ENCODE assay signal across 16 cellular contexts in genomic region chr9:22143799-22144198, GRCh38.
"Had no signal": no experiment of that assay in that cellular context is flagged by ENCODE, and none has a peak within 500 bp of the region (broad histone marks: within the 10 kb centered on the region; RNA-seq: fewer than 3 reads in every experiment).

No MANE protein-coding gene starts in this region.

- H3K27ac ChIP-seq: coronary artery, esophagus muscularis mucosa, gastroesophageal sphincter, left lung, lower lobe of right lung, pancreas, prostate gland, sigmoid colon had no signal

- H3K4me3 ChIP-seq: coronary artery, esophagus muscularis mucosa, gastroesophageal sphincter, left lung, lower lobe of right lung, pancreas, prostate gland, sigmoid colon, skin epidermis had no signal

- H3K27me3 ChIP-seq: esophagus muscularis mucosa, gastroesophageal sphincter, left lung, pancreas, sigmoid colon had no signal

- H3K4me1 ChIP-seq: esophagus muscularis mucosa, gastroesophageal sphincter, lower lobe of right lung, pancreas, prostate gland, sigmoid colon had no signal

- H3K36me3 ChIP-seq: esophagus muscularis mucosa, gastroesophageal sphincter, left lung, lower lobe of right lung, pancreas, prostate gland, sigmoid colon had no signal

- ATAC-seq: gastroesophageal sphincter, left lung, lower lobe of right lung, pancreas had no signal

- H3K9me3 ChIP-seq: esophagus muscularis mucosa, gastroesophageal sphincter, left lung, lower lobe of right lung, pancreas, prostate gland, sigmoid colon had no signal

- DNase-seq: effector CD8-positive, alpha-beta T cell; glutamatergic neuron; islet precursor cell; left lung; lower lobe of right lung; occipital lobe; pancreas; sigmoid colon; stimulated activated CD4-positive, alpha-beta T cell treated with anti-CD3 and anti-CD28 coated beads, Interleukin-2, amount 100 ng/mL, for 48 hours; stimulated activated naive CD4-positive, alpha-beta T cell treated with Interleukin-2 at 50 U/mL for 16 hours; trophoblast cell had no signal
